9 cellular contexts compared by ENCODE assay signal in genomic region chr1:50929376-50929958, GRCh38.
DNase-seq lines count a peak whose midpoint lies in the region; ATAC-seq and TF ChIP-seq lines count a peak whose summit lies in the region.
"Had no signal": no experiment of that assay in that cellular context is flagged by ENCODE, and none has a peak within 500 bp of the region (broad histone marks: within the 10 kb centered on the region; RNA-seq: fewer than 3 reads in every experiment).

No MANE protein-coding gene starts in this region.

- in situ Hi-C loops in astrocyte of the cerebellum (cut with HindIII; ENCODE audit: low sequenced_read_pairs) = no loop called here

- peak; percentile 61 for DNase-seq in GM03348 (ENCODE audit: low spot score)
- DNase-seq in MV-4-11 (lab: John Stamatoyannopoulos, UW) = peak; percentile 25
- peak; percentile 42 for DNase-seq in astrocyte of the cerebellum (ENCODE audit: low read depth)
- DNase-seq in left kidney (ENCODE audit: low read depth, low spot score) = peak; percentile 50
- DNase-seq in stimulated activated CD4-positive, alpha-beta T cell treated with anti-CD3 and anti-CD28 coated beads, Interleukin-4, amount 100 ng/mL, for 4 hours = no peak
- DNase-seq: activated B cell treated with CpG ODN at 0.5 μM for 24 hours had no signal

- ATAC-seq in HG02759 (IDR thresholded peaks at IDR 0.05; ENCODE audit: unreplicated experiment) (no peak), HG03354 (IDR thresholded peaks at IDR 0.05; ENCODE audit: poor library complexity, severe bottlenecking, unreplicated experiment) (no peak), GM18870 (IDR thresholded peaks at IDR 0.05; ENCODE audit: unreplicated experiment) (no peak)

- no peak overlapping the region for H3K4me3 ChIP-seq in astrocyte of the cerebellum (ENCODE audit: low read depth, low read length)

- peak; percentile 13 for TF ChIP-seq CTCF in astrocyte of the cerebellum (IDR thresholded peaks at IDR 0.05; ENCODE audit: low read depth, low read length, missing control alignments)

Comparison
In these comparisons a context has a peak if more than half of its experiments do, and no peak if none do; other contexts are left out.
1. DNase-seq: peak in GM03348 (single experiment), MV-4-11 (single experiment), astrocyte of the cerebellum (single experiment) and left kidney (single experiment); none in stimulated activated CD4-positive, alpha-beta T cell treated with anti-CD3 and anti-CD28 coated beads, Interleukin-4, amount 100 ng/mL, for 4 hours (0 of 2).